In genomic region chr5:177124486-177124991, GRCh38 we compare ENCODE assay signal across 16 cellular contexts. TPM values are rescaled to one million over a fixed set of nuclear protein-coding genes. Genes with fewer than 3 reads are reported as not detected.
DNase-seq lines count a peak whose midpoint lies in the region; ATAC-seq, FAIRE-seq and TF ChIP-seq lines count a peak whose summit lies in the region.
"Had no signal": no experiment of that assay in that cellular context is flagged by ENCODE, and none has a peak within 500 bp of the region (broad histone marks: within the 10 kb centered on the region; RNA-seq: fewer than 3 reads in every experiment).

No MANE protein-coding gene starts in this region.

- H3K27ac Mint-ChIP-seq in stimulated activated naive CD8-positive, alpha-beta T cell treated with anti-CD3 and anti-CD28 coated beads, Interleukin-15, amount 100 ng/mL, for 72 hours, result no peak overlapping the region
- H3K27ac Mint-ChIP-seq: activated naive CD8-positive, alpha-beta T cell treated with anti-CD3 and anti-CD28 coated beads, Interleukin-2, amount 10 ng/mL, durations not matched to agents 7 days and 5 days had no signal

- CTCF ChIA-PET in H1 (lab: Charles Lee; ENCODE audit: partially characterized antibody), result interaction anchor here (1.0 to 1.5 kb wide), 4 partner anchors 11 to 464 kb away, joined by 3 to 7 read pairs (median 4); no protein-coding TSS in a partner anchor

- H3K4me3 Mint-ChIP-seq in stimulated activated naive CD8-positive, alpha-beta T cell treated with anti-CD3 and anti-CD28 coated beads, Interleukin-15, amount 100 ng/mL, for 72 hours, result no peak overlapping the region
- H3K4me3 Mint-ChIP-seq: activated naive CD8-positive, alpha-beta T cell treated with anti-CD3 and anti-CD28 coated beads, Interleukin-2, amount 10 ng/mL, durations not matched to agents 7 days and 5 days had no signal

- no peak overlapping the region for H4K91ac ChIP-seq in H1 (replicated peaks; ENCODE audit: insufficient read length, low read length)

- no peak overlapping the region; the same call in 1 of the 2 replicates for H2AFZ ChIP-seq in H1 (ENCODE audit: low read length)

- ATAC-seq in stimulated activated naive CD8-positive, alpha-beta T cell treated with anti-CD3 and anti-CD28 coated beads, Interleukin-15, amount 100 ng/mL, for 72 hours, result peak; percentile 50
- ATAC-seq in stimulated activated naive CD8-positive, alpha-beta T cell treated with anti-CD3 and anti-CD28 coated beads, Interleukin-15, Interleukin-2, amounts not matched to agents 100 U/mL and 50 U/mL, for 24 hours, result no peak
- ATAC-seq in HG03108 (IDR thresholded peaks at IDR 0.05; ENCODE audit: unreplicated experiment) (peak; percentile 61), GM19035 (IDR thresholded peaks at IDR 0.05; ENCODE audit: unreplicated experiment) (no peak)
- ATAC-seq: left lung had no signal

- H3K14ac ChIP-seq in H1 (ENCODE audit: insufficient read length), result no peak overlapping the region

- no peak overlapping the region for H3K4ac ChIP-seq in H1 (replicated peaks; ENCODE audit: insufficient read length, low read depth, low read length)

- H3K56ac ChIP-seq in H1 (replicated peaks; ENCODE audit: insufficient read length, low read depth, low read length), result no peak overlapping the region

- no peak for TF ChIP-seq EP300 in H1 (IDR thresholded peaks at IDR 0.05; ENCODE audit: borderline replicate concordance in 1 of 2, low read depth in 2 of 2, low read length in 2 of 2)

- H3K79me2 ChIP-seq in H1 (ENCODE audit: control insufficient read depth in 1 of 2, insufficient read depth in 2 of 2, low read length in 2 of 2), result no peaks in the 10 kb centered on the region

- peaks cover 0 to 2% (median under 1%) of the 10 kb centered on the region in 4 experiments; a peak in 2 of 7 replicates for H3K4me1 ChIP-seq in H1 (replicated peaks in 1 of 4; ENCODE audit: control insufficient read depth in 3 of 4, insufficient read depth in 4 of 4, low read length in 3 of 4)

- H3K4me3 ChIP-seq in H1 (ENCODE audit: extremely low read depth in 1 of 4, insufficient read depth in 2 of 4, low read depth in 3 of 4, low read length in 4 of 4), result no peak overlapping the region
- H3K4me3 ChIP-seq: coronary artery, left lung had no signal

- no peaks in the 10 kb centered on the region for H3K79me1 ChIP-seq in H1 (ENCODE audit: low read depth, low read length)

- H2BK120ac ChIP-seq in H1 (replicated peaks; ENCODE audit: low read depth, low read length), result no peak overlapping the region

- POLR2A ChIA-PET in H1 (lab: Charles Lee; ENCODE audit: partially characterized antibody), result interaction anchor here (0.7 to 2.5 kb wide), 4 partner anchors 9 to 266 kb away, joined by 3 to 23 read pairs (median 3); partner anchors contain the start of gene NSD1

- H3K23me2 ChIP-seq in H1 (ENCODE audit: low read depth, low read length), result no peaks in the 10 kb centered on the region

- H3K36me3 ChIP-seq in H1 (ENCODE audit: control insufficient read depth in 2 of 4, insufficient read depth in 4 of 4, low read length in 3 of 4), result no peaks in the 10 kb centered on the region
- H3K36me3 ChIP-seq: left lung had no signal

- TF ChIP-seq RAD21 in H1 (IDR thresholded peaks at IDR 0.05 in 1 of 2, conservative IDR thresholded peaks at IDR 0.05 in 1 of 2; ENCODE audit: low read depth in 2 of 2, low read length in 2 of 2), result no peak

- no peaks in the 10 kb centered on the region for H4K20me1 ChIP-seq in H1 (replicated peaks in 1 of 2; ENCODE audit: control insufficient read depth in 1 of 2, insufficient read depth in 2 of 2, low read length in 2 of 2)

- H2BK5ac ChIP-seq in H1 (ENCODE audit: low read depth, low read length), result no peak overlapping the region

- no peak overlapping the region for H2BK12ac ChIP-seq in H1 (ENCODE audit: low read depth, low read length)

- no peak overlapping the region for H2AK5ac ChIP-seq in H1 (ENCODE audit: low read depth, low read length)

- no peaks in the 10 kb centered on the region for H3K27me3 Mint-ChIP-seq in stimulated activated naive CD8-positive, alpha-beta T cell treated with anti-CD3 and anti-CD28 coated beads, Interleukin-15, amount 100 ng/mL, for 72 hours

- peak; percentile 71 for FAIRE-seq in H1 (lab: Jason Lieb, UNC)

- no peaks in the 10 kb centered on the region for H3K27me3 ChIP-seq in H1 (replicated peaks in 1 of 4; ENCODE audit: control insufficient read depth in 3 of 4, extremely low read depth in 1 of 4, insufficient read depth in 3 of 4, low read length in 3 of 4)
- H3K27me3 ChIP-seq: left lung had no signal

- no peak for TF ChIP-seq CTCF in H1 (IDR thresholded peaks at IDR 0.05; ENCODE audit: control extremely low read depth in 1 of 3, insufficient read depth in 1 of 3, low read depth in 1 of 3, low read length in 3 of 3)

- no peaks in the 10 kb centered on the region for H3K9me3 Mint-ChIP-seq in stimulated activated naive CD8-positive, alpha-beta T cell treated with anti-CD3 and anti-CD28 coated beads, Interleukin-15, amount 100 ng/mL, for 72 hours
- H3K9me3 Mint-ChIP-seq: activated naive CD8-positive, alpha-beta T cell treated with anti-CD3 and anti-CD28 coated beads, Interleukin-2, amount 10 ng/mL, durations not matched to agents 7 days and 5 days had no signal

- no peak overlapping the region for H3K4me2 ChIP-seq in H1 (ENCODE audit: insufficient read depth in 1 of 2, low read depth in 2 of 2, low read length in 2 of 2)
- H3K4me2 ChIP-seq: SK-N-SH had no signal

- TF ChIP-seq POLR2A in H1 (IDR thresholded peaks at IDR 0.05; ENCODE audit: control extremely low read depth in 1 of 2, low read depth in 2 of 2, low read length in 2 of 2), result no peak

- no peak overlapping the region for H3K23ac ChIP-seq in H1 (ENCODE audit: insufficient read length)

- no peak for DNase-seq in stimulated activated naive CD8-positive, alpha-beta T cell treated with anti-CD3 and anti-CD28 coated beads, Interleukin-15, amount 100 ng/mL, for 72 hours
- no peak for DNase-seq in stimulated activated naive CD8-positive, alpha-beta T cell treated with anti-CD3 and anti-CD28 coated beads, Interleukin-15, Interleukin-2, amounts not matched to agents 100 U/mL and 50 U/mL, for 24 hours
- no peak for DNase-seq in H1 (ENCODE audit: low read depth in 1 of 2, low spot score in 2 of 2)
- no peak for DNase-seq in AML-193 (lab: John Stamatoyannopoulos, UW)
- DNase-seq in NCI-H146 treated with DMSO at 0.1 percent for 48 hours (lab: John Stamatoyannopoulos, UW; ENCODE audit: unreplicated experiment), result no peak
- DNase-seq in activated effector memory CD4-positive, alpha-beta T cell treated with anti-CD3 and anti-CD28 coated beads, Interleukin-2, amount 50 U/mL, for 16 hours, result no peak
- DNase-seq: activated CD4-positive, alpha-beta T cell treated with anti-CD3 and anti-CD28 coated beads, Interleukin-2, amount 50 U/mL, for 4 hours; activated naive CD8-positive, alpha-beta T cell treated with anti-CD3 and anti-CD28 coated beads, Interleukin-2, amount 10 ng/mL, durations not matched to agents 7 days and 5 days; foreskin melanocyte; NCI-H446; SK-N-SH; stimulated activated naive CD4-positive, alpha-beta T cell treated with Interleukin-2 at 50 U/mL for 16 hours had no signal

- H3K9me3 ChIP-seq in H1 (ENCODE audit: insufficient read depth in 2 of 2, low read depth in 1 of 2, low read length in 1 of 2), result no peaks in the 10 kb centered on the region; a peak in 1 of 4 replicates
- H3K9me3 ChIP-seq: left lung, SK-N-SH had no signal

- WGBS in H1 (ENCODE audit: extremely low coverage in 1 of 2, insufficient coverage in 1 of 2, insufficient read length in 1 of 2, insufficient replicate concordance in 2 of 2, low coverage in 1 of 2, low lambda C conversion rate in 2 of 2, missing lambda C conversion rate in 1 of 2), 2 experiments, result 63% methylated on average over 4 of the region's 4 CpGs; no CpG with 5 or more reads in 1 of the 2 experiments

- H3K27ac ChIP-seq in H1 (ENCODE audit: low read depth, low read length), result no peak overlapping the region
- H3K27ac ChIP-seq: coronary artery, left lung had no signal

- no peak overlapping the region for H4K5ac ChIP-seq in H1 (ENCODE audit: insufficient read length, low read depth, low read length)

- H3K9ac ChIP-seq in H1 (replicated peaks in 1 of 4; ENCODE audit: extremely low read depth in 1 of 4, low read depth in 3 of 4, low read length in 3 of 4), result 0 out of 7 replicates have a peak overlapping the region, but pooled peaks of 1 of the 4 experiments have one; percentile 19
- H3K9ac ChIP-seq: SK-N-SH had no signal

- no peak overlapping the region for H2BK20ac ChIP-seq in H1 (ENCODE audit: low read length)

- no peak overlapping the region for H4K8ac ChIP-seq in H1 (ENCODE audit: extremely low read depth, insufficient read depth, low read length)

- H3K18ac ChIP-seq in H1 (ENCODE audit: extremely low read depth, low read length), result no peak overlapping the region

- H3K4me1 Mint-ChIP-seq in stimulated activated naive CD8-positive, alpha-beta T cell treated with anti-CD3 and anti-CD28 coated beads, Interleukin-15, amount 100 ng/mL, for 72 hours, result peaks cover 16% of the 10 kb centered on the region

- no peak overlapping the region for H2BK15ac ChIP-seq in H1 (ENCODE audit: low read length)

TF ChIP-seq in H1, 55 proteins besides CTCF, POLR2A, EP300 and RAD21 (continues in another document):
- TF ChIP-seq ATF3 (IDR thresholded peaks at IDR 0.05; ENCODE audit: insufficient read depth, low read depth, low read length) (no peak), CTBP2 (IDR thresholded peaks at IDR 0.05; ENCODE audit: borderline replicate concordance, insufficient read depth, insufficient read length, low read length) (no peak)

RNA-seq across cellular contexts. Expression of gene NSD1, which starts 9.0 kb away (rescaled TPM):
- 165 and 168 TPM in 2 replicates for total RNA-seq in H1 (2021; fragmentation: NEBNext Ultra II Directional; extraction: Animal tissue kit (Norgen Biotek cat#: 25700))
- 21.1 and 22.8 TPM in 2 replicates for polyA plus RNA-seq in H1 (2011; rRNA removed)
- polyA plus RNA-seq in H1 (2011; cell fraction: cytosol; rRNA removed), result 25.6 TPM
- 53.7 TPM for polyA plus RNA-seq in H1 (2011; cell fraction: nucleus; rRNA removed)
- polyA plus RNA-seq in H1 (2012, experiment 1 of 2), result 32.3 to 43.6 TPM (median 38.1 TPM) in 4 replicates
- 2.6 TPM for polyA plus RNA-seq in H1 (2012, experiment 2 of 2)
- polyA plus RNA-seq in H1 (2013, experiment 1 of 2), result 29.8 TPM
- polyA plus RNA-seq in H1 (2013, experiment 2 of 2), result 29.7 TPM
- polyA minus RNA-seq in H1 (2011; rRNA and poly(A)+ RNA removed), result 116 and 150 TPM in 2 replicates
- polyA minus RNA-seq in H1 (2011; cell fraction: cytosol; rRNA and poly(A)+ RNA removed), result 81.3 TPM
- 206 TPM for polyA minus RNA-seq in H1 (2011; cell fraction: nucleus; rRNA and poly(A)+ RNA removed)

RNA-seq across cellular contexts. Expression of gene FGFR4, which starts 37.8 kb away (rescaled TPM):
- total RNA-seq in H1 (2021; fragmentation: NEBNext Ultra II Directional; extraction: Animal tissue kit (Norgen Biotek cat#: 25700)), result 74.3 and 88.4 TPM in 2 replicates
- 61.4 and 90.7 TPM in 2 replicates for polyA plus RNA-seq in H1 (2011; rRNA removed)
- 61.9 TPM for polyA plus RNA-seq in H1 (2011; cell fraction: cytosol; rRNA removed)
- 169 TPM for polyA plus RNA-seq in H1 (2011; cell fraction: nucleus; rRNA removed)
- polyA plus RNA-seq in H1 (2012, experiment 1 of 2), result 32.1 to 76.8 TPM (median 61.9 TPM) in 4 replicates
- polyA plus RNA-seq in H1 (2012, experiment 2 of 2), result 57.5 TPM
- 76.3 TPM for polyA plus RNA-seq in H1 (2013, experiment 1 of 2)
- 74.6 TPM for polyA plus RNA-seq in H1 (2013, experiment 2 of 2)
- 37.9 and 42.9 TPM in 2 replicates for polyA minus RNA-seq in H1 (2011; rRNA and poly(A)+ RNA removed)
- polyA minus RNA-seq in H1 (2011; cell fraction: cytosol; rRNA and poly(A)+ RNA removed), result 68.5 TPM
- 57.4 TPM for polyA minus RNA-seq in H1 (2011; cell fraction: nucleus; rRNA and poly(A)+ RNA removed)

Comparison
In these comparisons a context has a peak if more than half of its experiments do, and no peak if none do; other contexts are left out.
1. ATAC-seq: peak in stimulated activated naive CD8-positive, alpha-beta T cell treated with anti-CD3 and anti-CD28 coated beads, Interleukin-15, amount 100 ng/mL, for 72 hours (single experiment) and HG03108 (single experiment); none in stimulated activated naive CD8-positive, alpha-beta T cell treated with anti-CD3 and anti-CD28 coated beads, Interleukin-15, Interleukin-2, amounts not matched to agents 100 U/mL and 50 U/mL, for 24 hours (single experiment) and GM19035 (single experiment).